15 cellular contexts compared by ENCODE assay signal in the genomic region with DNA sequence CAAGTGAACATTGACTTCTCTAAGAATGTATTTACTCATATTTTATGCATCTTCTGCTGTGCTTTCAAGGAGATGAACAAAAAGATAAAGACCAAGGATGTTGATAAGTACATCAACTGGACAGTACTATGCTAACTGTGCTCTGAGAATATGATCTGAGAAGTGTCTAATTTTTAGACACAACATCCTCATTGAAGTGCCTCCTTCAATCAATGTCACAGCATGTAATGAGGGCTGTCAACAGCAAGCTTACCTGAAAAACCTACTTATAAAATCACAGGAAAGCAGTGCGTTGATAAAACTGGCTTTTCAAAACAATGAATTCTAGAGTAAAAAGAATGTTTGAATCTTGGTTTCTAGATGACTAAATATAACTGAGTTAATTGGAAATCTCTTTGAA.
DNase-seq lines count a peak whose midpoint lies in the region; ATAC-seq and TF ChIP-seq lines count a peak whose summit lies in the region.
"Had no signal": no experiment of that assay in that cellular context is flagged by ENCODE, and none has a peak within 500 bp of the region (broad histone marks: within the 10 kb centered on the region; RNA-seq: fewer than 3 reads in every experiment).

No MANE protein-coding gene starts in this region.

- no peak for TF ChIP-seq POLR2A in esophagus squamous epithelium (IDR thresholded peaks at IDR 0.05)

- no peaks in the 10 kb centered on the region for H3K9me3 ChIP-seq in neural cell (ENCODE audit: low read length)
- no peaks in the 10 kb centered on the region for H3K9me3 ChIP-seq in esophagus squamous epithelium
- H3K9me3 ChIP-seq: BLaER1 had no signal

- H3K36me3 ChIP-seq in neural cell (ENCODE audit: insufficient read depth, low read length) (no peaks in the 10 kb centered on the region), esophagus squamous epithelium (no peaks in the 10 kb centered on the region)
- H3K36me3 ChIP-seq: BLaER1 had no signal

- no peak overlapping the region for H2AFZ ChIP-seq in neural cell (ENCODE audit: low read depth, low read length)
- H2AFZ ChIP-seq: GM23338 had no signal

- H3K27me3 ChIP-seq in neural cell (ENCODE audit: insufficient read depth, low read depth, low read length) (no peaks in the 10 kb centered on the region), esophagus squamous epithelium (no peaks in the 10 kb centered on the region)
- H3K27me3 ChIP-seq: BLaER1 had no signal

- H4K20me1 ChIP-seq in neural cell (ENCODE audit: insufficient read depth) = no peaks in the 10 kb centered on the region
- H4K20me1 ChIP-seq: BLaER1 had no signal

- no peak for ATAC-seq in GM18519 (IDR thresholded peaks at IDR 0.05; ENCODE audit: low FRiP score, unreplicated experiment)
- ATAC-seq: CD8-positive, alpha-beta T cell; GM23338 had no signal

- H3K4me3 ChIP-seq in neural cell (ENCODE audit: low read length) (no peak overlapping the region), esophagus squamous epithelium (no peak overlapping the region)
- H3K4me3 ChIP-seq: BLaER1, GM23338 had no signal

- TF ChIP-seq RAD21 in neural cell (conservative IDR thresholded peaks at IDR 0.05) = no peak

- H3K79me2 ChIP-seq in neural cell (replicated peaks; ENCODE audit: insufficient read depth, low read length) = no peaks in the 10 kb centered on the region

- peaks cover 5% of the 10 kb centered on the region for H3K9me2 ChIP-seq in neural cell (ENCODE audit: insufficient read depth, low read length)

- intact Hi-C loops in esophagus squamous epithelium (cut with DNase I) = no loop called here

- 80 to 95% methylated on average over 1 of the region's 1 CpG for WGBS in esophagus squamous epithelium, 2 donors

- H3K27ac ChIP-seq in neural cell (ENCODE audit: low read length) (peak overlapping the region; percentile 73), esophagus squamous epithelium (no peak overlapping the region)
- H3K27ac ChIP-seq: BLaER1, HL-60 had no signal

- peak; percentile 97 for TF ChIP-seq EP300 in neural cell (conservative IDR thresholded peaks at IDR 0.05; ENCODE audit: poor library complexity, severe bottlenecking)

- H3K4me2 ChIP-seq in neural cell (ENCODE audit: low read length) = peak overlapping the region; percentile 12
- H3K4me2 ChIP-seq: BLaER1, GM23338 had no signal

- TF ChIP-seq CTCF in neural cell (IDR thresholded peaks at IDR 0.05; ENCODE audit: poor library complexity, severe bottlenecking) (no peak), esophagus squamous epithelium (IDR thresholded peaks at IDR 0.05) (no peak)

- H3K4me1 ChIP-seq in esophagus squamous epithelium = no peaks in the 10 kb centered on the region
- H3K4me1 ChIP-seq: BLaER1 had no signal

- no peak overlapping the region for H3K9ac ChIP-seq in neural cell (ENCODE audit: low read length)
- H3K9ac ChIP-seq: BLaER1 had no signal

- no peaks in the 10 kb centered on the region for H3F3A ChIP-seq in neural cell (ENCODE audit: insufficient read depth, low read length, poor library complexity, severe bottlenecking)

- peak; percentile 38 for DNase-seq in NCI-H748 (lab: John Stamatoyannopoulos, UW; ENCODE audit: unreplicated experiment)
- no peak for DNase-seq in NCI-H748 treated with DMSO at 0.1 percent for 48 hours (lab: John Stamatoyannopoulos, UW)
- peak; percentile 10 for DNase-seq in NCI-H2227 (lab: John Stamatoyannopoulos, UW; ENCODE audit: unreplicated experiment)
- DNase-seq in anterior cingulate cortex (lab: John Stamatoyannopoulos, UW) = no peak
- DNase-seq in esophagus squamous epithelium (lab: John Stamatoyannopoulos, UW) = no peak
- DNase-seq: 8988T; Calu3; CD8-positive, alpha-beta T cell; DMS 273 treated with DMSO at 0.1 percent for 48 hours; HCEC 1CT had no signal

TF ChIP-seq in neural cell, 6 proteins besides CTCF, POLR2A, EP300 and RAD21:
- TF ChIP-seq, protein P1, sequence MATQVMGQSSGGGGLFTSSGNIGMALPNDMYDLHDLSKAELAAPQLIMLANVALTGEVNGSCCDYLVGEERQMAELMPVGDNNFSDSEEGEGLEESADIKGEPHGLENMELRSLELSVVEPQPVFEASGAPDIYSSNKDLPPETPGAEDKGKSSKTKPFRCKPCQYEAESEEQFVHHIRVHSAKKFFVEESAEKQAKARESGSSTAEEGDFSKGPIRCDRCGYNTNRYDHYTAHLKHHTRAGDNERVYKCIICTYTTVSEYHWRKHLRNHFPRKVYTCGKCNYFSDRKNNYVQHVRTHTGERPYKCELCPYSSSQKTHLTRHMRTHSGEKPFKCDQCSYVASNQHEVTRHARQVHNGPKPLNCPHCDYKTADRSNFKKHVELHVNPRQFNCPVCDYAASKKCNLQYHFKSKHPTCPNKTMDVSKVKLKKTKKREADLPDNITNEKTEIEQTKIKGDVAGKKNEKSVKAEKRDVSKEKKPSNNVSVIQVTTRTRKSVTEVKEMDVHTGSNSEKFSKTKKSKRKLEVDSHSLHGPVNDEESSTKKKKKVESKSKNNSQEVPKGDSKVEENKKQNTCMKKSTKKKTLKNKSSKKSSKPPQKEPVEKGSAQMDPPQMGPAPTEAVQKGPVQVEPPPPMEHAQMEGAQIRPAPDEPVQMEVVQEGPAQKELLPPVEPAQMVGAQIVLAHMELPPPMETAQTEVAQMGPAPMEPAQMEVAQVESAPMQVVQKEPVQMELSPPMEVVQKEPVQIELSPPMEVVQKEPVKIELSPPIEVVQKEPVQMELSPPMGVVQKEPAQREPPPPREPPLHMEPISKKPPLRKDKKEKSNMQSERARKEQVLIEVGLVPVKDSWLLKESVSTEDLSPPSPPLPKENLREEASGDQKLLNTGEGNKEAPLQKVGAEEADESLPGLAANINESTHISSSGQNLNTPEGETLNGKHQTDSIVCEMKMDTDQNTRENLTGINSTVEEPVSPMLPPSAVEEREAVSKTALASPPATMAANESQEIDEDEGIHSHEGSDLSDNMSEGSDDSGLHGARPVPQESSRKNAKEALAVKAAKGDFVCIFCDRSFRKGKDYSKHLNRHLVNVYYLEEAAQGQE (IDR thresholded peaks at IDR 0.05; ENCODE audit: borderline replicate concordance) = peak; percentile 43
- TF ChIP-seq MXI1 (conservative IDR thresholded peaks at IDR 0.05; ENCODE audit: poor library complexity, severe bottlenecking) (no peak), EZH2 (IDR thresholded peaks at IDR 0.05; ENCODE audit: borderline replicate concordance, insufficient read depth, low read length, poor library complexity, severe bottlenecking) (no peak), POLR2AphosphoS5 (IDR thresholded peaks at IDR 0.05) (peak; percentile 82)

Comparison
In these comparisons a context has a peak if more than half of its experiments do, and no peak if none do; other contexts are left out.
1. DNase-seq: peak in NCI-H748 (single experiment) and NCI-H2227 (single experiment); none in NCI-H748 treated with DMSO at 0.1 percent for 48 hours (single experiment), anterior cingulate cortex (0 of 58) and esophagus squamous epithelium (single experiment).